Comparison of ENCODE assay signal across 8 cellular contexts in the genomic region with DNA sequence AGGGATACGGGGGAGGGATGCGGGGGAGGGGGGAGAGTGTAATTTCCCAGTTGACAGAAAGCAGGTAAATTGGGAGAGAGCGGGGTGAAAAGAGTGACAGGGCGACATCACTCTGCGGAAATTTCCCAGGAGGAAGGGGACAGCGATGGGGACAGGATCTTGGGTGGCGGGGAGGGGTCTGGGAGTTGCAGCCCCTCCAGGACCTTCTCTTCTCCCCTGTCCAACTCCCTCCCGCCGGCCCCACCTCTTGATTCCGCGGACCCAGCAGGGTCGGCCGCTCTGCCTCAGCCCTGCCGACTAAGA.
DNase-seq lines count a peak whose midpoint lies in the region; ATAC-seq and TF ChIP-seq lines count a peak whose summit lies in the region.

No MANE protein-coding gene starts in this region.

- H3K4me3 ChIP-seq in heart right ventricle (peak overlapping the region; percentile 68 to 94 (median 82)), brain microvascular endothelial cell (ENCODE audit: low read depth, low read length) (peak overlapping the region; percentile 58), mononuclear cell (ENCODE audit: low read length) (peak overlapping the region; percentile 41), vagina (peak overlapping the region; percentile 70 to 91)

- WGBS in heart right ventricle, 2 donors = 9 to 10% methylated on average over 14 of the region's 14 CpGs

- H3K4me1 ChIP-seq in heart right ventricle = peaks cover 6 to 32% (median 18%) of the 10 kb centered on the region in 9 donors
- peaks cover 33% of the 10 kb centered on the region for H3K4me1 ChIP-seq in mononuclear cell (ENCODE audit: insufficient read depth, low read length)
- H3K4me1 ChIP-seq in vagina = peaks cover 25% of the 10 kb centered on the region

- H3K9me3 ChIP-seq in heart right ventricle (no peaks in the 10 kb centered on the region), mononuclear cell (ENCODE audit: low read depth, low read length) (no peaks in the 10 kb centered on the region), vagina (no peaks in the 10 kb centered on the region)

- peaks cover 0 to 90% (median 0%) of the 10 kb centered on the region in 7 donors for H3K27me3 ChIP-seq in heart right ventricle
- H3K27me3 ChIP-seq in brain microvascular endothelial cell (replicated peaks) = no peaks in the 10 kb centered on the region
- peaks cover 69% of the 10 kb centered on the region for H3K27me3 ChIP-seq in mononuclear cell (ENCODE audit: insufficient read depth, low read length)
- H3K27me3 ChIP-seq in vagina = no peaks in the 10 kb centered on the region

- DNase-seq in heart right ventricle (peak in 1 of 2 donors; percentile 28), Right ventricle myocardium superior (no peak), brain microvascular endothelial cell (no peak), vagina (ENCODE audit: extremely low spot score in 2 of 2) (no peak), SHP77 (lab: John Stamatoyannopoulos, UW) (no peak)
- no peak for DNase-seq in activated CD4-positive, CD25-positive, alpha-beta regulatory T cell (lab: John Stamatoyannopoulos, UW)

- TF ChIP-seq POLR2A in vagina (IDR thresholded peaks at IDR 0.05) = no peak

- intact Hi-C loops in heart right ventricle (cut with DNase I) (no loop called here), Right ventricle myocardium superior (cut with DNase I) (no loop called here), vagina (cut with DNase I) (no loop called here)

- H3K27ac ChIP-seq in heart right ventricle = peak overlapping the region; percentile 29 to 97 (median 86)
- H3K27ac ChIP-seq in brain microvascular endothelial cell = no peak overlapping the region
- peak overlapping the region; percentile 81 for H3K27ac ChIP-seq in vagina

- H3K36me3 ChIP-seq in heart right ventricle = no peaks in the 10 kb centered on the region
- no peaks in the 10 kb centered on the region for H3K36me3 ChIP-seq in brain microvascular endothelial cell (replicated peaks)
- no peaks in the 10 kb centered on the region for H3K36me3 ChIP-seq in vagina

- no peak for ATAC-seq in heart right ventricle
- no peak for ATAC-seq in Right ventricle myocardium superior (ENCODE audit: poor library complexity)
- no peak for ATAC-seq in GM19324 (IDR thresholded peaks at IDR 0.05; ENCODE audit: low FRiP score, unreplicated experiment)

- no peak for TF ChIP-seq CTCF in heart right ventricle (IDR thresholded peaks at IDR 0.05)
- no peak for TF ChIP-seq CTCF in brain microvascular endothelial cell (IDR thresholded peaks at IDR 0.05; ENCODE audit: low read depth, low read length, missing control alignments)
- no peak for TF ChIP-seq CTCF in vagina (IDR thresholded peaks at IDR 0.05)

- in situ Hi-C loops in brain microvascular endothelial cell (cut with HindIII; ENCODE audit: low pct_ligation_motif_present, low sequenced_read_pairs) = no loop called here
